Comparison of ENCODE assay signal across 1 cellular context in the genomic region with DNA sequence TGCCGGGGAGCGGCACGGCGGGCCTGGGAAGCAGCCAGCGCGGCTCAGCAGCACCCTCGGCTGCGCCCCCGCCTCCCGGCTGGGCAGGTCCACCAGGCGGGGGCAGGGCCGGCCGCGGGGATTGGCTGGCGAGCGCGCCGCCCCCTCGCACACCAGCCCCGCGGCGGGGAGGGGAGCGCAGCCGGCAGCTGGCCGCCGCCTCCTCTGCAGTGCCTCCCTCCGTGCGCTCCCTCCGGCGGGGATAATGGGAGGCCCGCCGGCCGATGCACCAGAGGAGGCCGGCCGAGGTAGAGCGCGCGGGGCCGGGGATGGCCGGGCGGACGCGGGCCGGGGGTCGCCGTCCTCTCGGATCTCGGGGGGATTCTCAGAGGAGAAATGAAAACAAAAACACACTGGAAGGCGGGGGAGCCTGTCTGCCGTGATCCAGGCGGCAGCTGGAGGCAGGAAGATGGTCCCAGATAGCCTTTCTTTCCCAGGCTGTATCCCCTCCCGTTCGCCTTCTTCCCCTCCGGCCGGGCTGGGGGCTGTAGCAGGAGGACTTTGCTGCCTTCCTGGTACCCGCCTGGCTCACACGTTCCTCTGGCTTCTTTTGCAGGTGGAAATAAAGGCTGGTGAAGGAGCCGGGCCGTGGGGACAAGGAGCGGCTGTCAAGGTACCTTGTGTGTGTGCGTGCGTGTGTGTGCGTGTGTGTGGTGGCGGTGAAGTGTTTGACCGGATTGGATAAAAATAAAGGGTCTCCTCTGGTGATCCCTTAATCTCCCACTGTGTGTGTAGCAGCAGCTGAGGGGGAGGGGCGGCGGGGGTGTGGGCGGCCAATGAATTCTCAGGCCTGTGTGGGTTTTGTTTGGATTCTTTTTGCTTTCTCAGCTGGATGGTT.
TF ChIP-seq lines count a peak whose summit lies in the region.

No MANE protein-coding gene starts in this region.

TF ChIP-seq in IMR-90, 13 proteins besides CTCF, POLR2A, EP300 and RAD21 (continued from another document):
- TF ChIP-seq MXI1 (IDR thresholded peaks at IDR 0.05; ENCODE audit: borderline replicate concordance, low read depth, low read length) = peak; percentile 31; the same call in 1 of the 2 replicates
- TF ChIP-seq MAZ (IDR thresholded peaks at IDR 0.05; ENCODE audit: borderline replicate concordance, low read depth, low read length) = peak; percentile 96
TF ChIP-seq in IMR-90: peak in this region for 2.
